ENCODE assay signal across 1 cellular context in the genomic region with DNA sequence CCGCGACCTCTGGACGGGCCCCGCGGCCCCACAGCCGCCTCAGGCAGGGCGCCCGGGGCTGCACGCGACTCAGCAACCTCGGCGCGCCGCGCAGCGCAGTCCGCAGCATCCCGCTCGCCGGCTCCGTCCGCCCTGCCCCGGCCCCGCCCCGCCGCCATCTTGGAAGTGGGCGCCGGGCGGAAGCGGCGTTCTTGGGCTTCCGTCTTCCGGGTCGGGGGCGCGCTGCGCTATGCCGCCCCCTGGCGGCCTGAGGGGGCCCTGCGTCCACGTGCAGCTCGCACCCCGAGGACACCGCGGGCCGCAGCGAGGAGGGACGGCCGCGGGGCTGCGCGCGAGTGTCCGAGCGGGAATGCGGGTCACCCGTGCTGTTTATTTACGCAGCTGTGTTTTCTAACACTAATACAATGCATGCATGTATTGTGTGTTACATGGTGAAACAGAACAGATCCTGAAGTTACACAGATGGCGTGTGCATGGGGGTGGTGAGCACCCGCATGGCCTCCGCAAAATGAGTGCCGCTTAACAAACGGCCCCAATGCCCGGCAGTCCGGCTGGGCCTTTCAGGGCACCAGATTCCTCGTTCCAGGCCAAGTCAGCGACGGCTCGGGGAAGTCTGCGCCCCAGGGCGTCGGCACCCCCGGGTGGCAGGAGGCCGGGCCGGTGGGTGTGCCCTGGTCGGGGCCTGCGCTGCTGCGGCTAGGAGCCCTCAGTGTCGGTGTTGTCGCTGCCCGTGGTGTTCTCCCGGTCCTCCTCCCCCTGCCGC.
A peak's percentile ranks its signal among the peaks of the same experiment; 100 is the strongest.
TF ChIP-seq lines count a peak whose summit lies in the region.

A gene (minus strand): TSS at position 139 of the 763 bp plus-strand sequence. CDS start 30 bp downstream, at position 109.

TF ChIP-seq in HepG2, 621 proteins besides CTCF, POLR2A, EP300 and RAD21 (continued from another document and continues in another):
- no peak for TF ChIP-seq SNAI1 (CRISPR knock-in tag; IDR thresholded peaks at IDR 0.05; ENCODE audit: borderline replicate concordance)
- peak; percentile 29; the same call in 1 of the 2 replicates for TF ChIP-seq ZSCAN20 (CRISPR knock-in tag; IDR thresholded peaks at IDR 0.05; ENCODE audit: borderline replicate concordance)
- no peak for TF ChIP-seq SUZ12 (IDR thresholded peaks at IDR 0.05; ENCODE audit: low read depth, low read length)
- peak; percentile 95 for TF ChIP-seq ZNF607 (CRISPR knock-in tag; IDR thresholded peaks at IDR 0.05; ENCODE audit: borderline replicate concordance)
- TF ChIP-seq, protein P1, sequence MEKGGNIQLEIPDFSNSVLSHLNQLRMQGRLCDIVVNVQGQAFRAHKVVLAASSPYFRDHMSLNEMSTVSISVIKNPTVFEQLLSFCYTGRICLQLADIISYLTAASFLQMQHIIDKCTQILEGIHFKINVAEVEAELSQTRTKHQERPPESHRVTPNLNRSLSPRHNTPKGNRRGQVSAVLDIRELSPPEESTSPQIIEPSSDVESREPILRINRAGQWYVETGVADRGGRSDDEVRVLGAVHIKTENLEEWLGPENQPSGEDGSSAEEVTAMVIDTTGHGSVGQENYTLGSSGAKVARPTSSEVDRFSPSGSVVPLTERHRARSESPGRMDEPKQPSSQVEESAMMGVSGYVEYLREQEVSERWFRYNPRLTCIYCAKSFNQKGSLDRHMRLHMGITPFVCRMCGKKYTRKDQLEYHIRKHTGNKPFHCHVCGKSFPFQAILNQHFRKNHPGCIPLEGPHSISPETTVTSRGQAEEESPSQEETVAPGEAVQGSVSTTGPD (CRISPR knock-in tag; IDR thresholded peaks at IDR 0.05), result no peak
- no peak for TF ChIP-seq ZNF549 (CRISPR knock-in tag; IDR thresholded peaks at IDR 0.05)
- TF ChIP-seq HNRNPH1 (optimal IDR thresholded peaks at IDR 0.05; ENCODE audit: low read depth, low read length), result no peak
- TF ChIP-seq SP2 (CRISPR knock-in tag; IDR thresholded peaks at IDR 0.05), result peak; percentile 71
- TF ChIP-seq SRSF1 (optimal IDR thresholded peaks at IDR 0.05; ENCODE audit: low read depth, low read length), result no peak
- TF ChIP-seq ZIK1 (CRISPR knock-in tag; IDR thresholded peaks at IDR 0.05; ENCODE audit: borderline replicate concordance, low read depth), result 0 out of 2 replicates have a peak, but pooled peaks have one; percentile 34
- no peak for TF ChIP-seq ZNF432 (CRISPR knock-in tag; IDR thresholded peaks at IDR 0.05; ENCODE audit: borderline replicate concordance)
- peak; percentile 52; the same call in 1 of the 2 replicates for TF ChIP-seq RXRB (CRISPR knock-in tag; IDR thresholded peaks at IDR 0.05; ENCODE audit: borderline replicate concordance)
- peak; percentile 74 for TF ChIP-seq RXRA (CRISPR knock-in tag; IDR thresholded peaks at IDR 0.05)
- TF ChIP-seq ZBTB3 (CRISPR knock-in tag; IDR thresholded peaks at IDR 0.05; ENCODE audit: borderline replicate concordance, low read depth), result no peak
- TF ChIP-seq ZNF768 (CRISPR knock-in tag; IDR thresholded peaks at IDR 0.05), result peak; percentile 70; the same call in 1 of the 2 replicates
- TF ChIP-seq ZNF230 (CRISPR knock-in tag; IDR thresholded peaks at IDR 0.05), result peak; percentile 74; the same call in 1 of the 2 replicates
- TF ChIP-seq, protein P2, sequence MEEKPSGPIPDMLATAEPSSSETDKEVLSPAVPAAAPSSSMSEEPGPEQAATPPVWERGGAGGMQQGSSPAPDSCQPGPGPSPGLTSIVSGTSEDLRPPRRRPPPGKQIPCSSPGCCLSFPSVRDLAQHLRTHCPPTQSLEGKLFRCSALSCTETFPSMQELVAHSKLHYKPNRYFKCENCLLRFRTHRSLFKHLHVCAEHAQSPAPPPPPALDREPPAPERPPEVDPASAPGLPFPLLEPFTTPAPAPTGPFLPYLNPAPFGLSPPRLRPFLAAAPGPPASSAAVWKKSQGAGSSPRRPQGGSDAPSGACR (CRISPR knock-in tag; IDR thresholded peaks at IDR 0.05), result peak; percentile 92; the same call in 1 of the 2 replicates
- no peak for TF ChIP-seq SOX6 (IDR thresholded peaks at IDR 0.05)
- TF ChIP-seq SOX6 (CRISPR knock-in tag; IDR thresholded peaks at IDR 0.05), result no peak
- TF ChIP-seq, protein P3, sequence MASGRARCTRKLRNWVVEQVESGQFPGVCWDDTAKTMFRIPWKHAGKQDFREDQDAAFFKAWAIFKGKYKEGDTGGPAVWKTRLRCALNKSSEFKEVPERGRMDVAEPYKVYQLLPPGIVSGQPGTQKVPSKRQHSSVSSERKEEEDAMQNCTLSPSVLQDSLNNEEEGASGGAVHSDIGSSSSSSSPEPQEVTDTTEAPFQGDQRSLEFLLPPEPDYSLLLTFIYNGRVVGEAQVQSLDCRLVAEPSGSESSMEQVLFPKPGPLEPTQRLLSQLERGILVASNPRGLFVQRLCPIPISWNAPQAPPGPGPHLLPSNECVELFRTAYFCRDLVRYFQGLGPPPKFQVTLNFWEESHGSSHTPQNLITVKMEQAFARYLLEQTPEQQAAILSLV (CRISPR knock-in tag; IDR thresholded peaks at IDR 0.05; ENCODE audit: borderline replicate concordance), result peak; percentile 83; the same call in 1 of the 2 replicates
- TF ChIP-seq ATF7-NPFF (CRISPR knock-in tag; IDR thresholded peaks at IDR 0.05; ENCODE audit: low read depth), result peak; percentile 96
- TF ChIP-seq, protein P4, sequence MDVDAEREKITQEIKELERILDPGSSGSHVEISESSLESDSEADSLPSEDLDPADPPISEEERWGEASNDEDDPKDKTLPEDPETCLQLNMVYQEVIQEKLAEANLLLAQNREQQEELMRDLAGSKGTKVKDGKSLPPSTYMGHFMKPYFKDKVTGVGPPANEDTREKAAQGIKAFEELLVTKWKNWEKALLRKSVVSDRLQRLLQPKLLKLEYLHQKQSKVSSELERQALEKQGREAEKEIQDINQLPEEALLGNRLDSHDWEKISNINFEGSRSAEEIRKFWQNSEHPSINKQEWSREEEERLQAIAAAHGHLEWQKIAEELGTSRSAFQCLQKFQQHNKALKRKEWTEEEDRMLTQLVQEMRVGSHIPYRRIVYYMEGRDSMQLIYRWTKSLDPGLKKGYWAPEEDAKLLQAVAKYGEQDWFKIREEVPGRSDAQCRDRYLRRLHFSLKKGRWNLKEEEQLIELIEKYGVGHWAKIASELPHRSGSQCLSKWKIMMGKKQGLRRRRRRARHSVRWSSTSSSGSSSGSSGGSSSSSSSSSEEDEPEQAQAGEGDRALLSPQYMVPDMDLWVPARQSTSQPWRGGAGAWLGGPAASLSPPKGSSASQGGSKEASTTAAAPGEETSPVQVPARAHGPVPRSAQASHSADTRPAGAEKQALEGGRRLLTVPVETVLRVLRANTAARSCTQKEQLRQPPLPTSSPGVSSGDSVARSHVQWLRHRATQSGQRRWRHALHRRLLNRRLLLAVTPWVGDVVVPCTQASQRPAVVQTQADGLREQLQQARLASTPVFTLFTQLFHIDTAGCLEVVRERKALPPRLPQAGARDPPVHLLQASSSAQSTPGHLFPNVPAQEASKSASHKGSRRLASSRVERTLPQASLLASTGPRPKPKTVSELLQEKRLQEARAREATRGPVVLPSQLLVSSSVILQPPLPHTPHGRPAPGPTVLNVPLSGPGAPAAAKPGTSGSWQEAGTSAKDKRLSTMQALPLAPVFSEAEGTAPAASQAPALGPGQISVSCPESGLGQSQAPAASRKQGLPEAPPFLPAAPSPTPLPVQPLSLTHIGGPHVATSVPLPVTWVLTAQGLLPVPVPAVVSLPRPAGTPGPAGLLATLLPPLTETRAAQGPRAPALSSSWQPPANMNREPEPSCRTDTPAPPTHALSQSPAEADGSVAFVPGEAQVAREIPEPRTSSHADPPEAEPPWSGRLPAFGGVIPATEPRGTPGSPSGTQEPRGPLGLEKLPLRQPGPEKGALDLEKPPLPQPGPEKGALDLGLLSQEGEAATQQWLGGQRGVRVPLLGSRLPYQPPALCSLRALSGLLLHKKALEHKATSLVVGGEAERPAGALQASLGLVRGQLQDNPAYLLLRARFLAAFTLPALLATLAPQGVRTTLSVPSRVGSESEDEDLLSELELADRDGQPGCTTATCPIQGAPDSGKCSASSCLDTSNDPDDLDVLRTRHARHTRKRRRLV (CRISPR knock-in tag; IDR thresholded peaks at IDR 0.05), result no peak
- no peak for TF ChIP-seq ZNF333 (CRISPR knock-in tag; IDR thresholded peaks at IDR 0.05; ENCODE audit: borderline replicate concordance)
- TF ChIP-seq, protein P5, sequence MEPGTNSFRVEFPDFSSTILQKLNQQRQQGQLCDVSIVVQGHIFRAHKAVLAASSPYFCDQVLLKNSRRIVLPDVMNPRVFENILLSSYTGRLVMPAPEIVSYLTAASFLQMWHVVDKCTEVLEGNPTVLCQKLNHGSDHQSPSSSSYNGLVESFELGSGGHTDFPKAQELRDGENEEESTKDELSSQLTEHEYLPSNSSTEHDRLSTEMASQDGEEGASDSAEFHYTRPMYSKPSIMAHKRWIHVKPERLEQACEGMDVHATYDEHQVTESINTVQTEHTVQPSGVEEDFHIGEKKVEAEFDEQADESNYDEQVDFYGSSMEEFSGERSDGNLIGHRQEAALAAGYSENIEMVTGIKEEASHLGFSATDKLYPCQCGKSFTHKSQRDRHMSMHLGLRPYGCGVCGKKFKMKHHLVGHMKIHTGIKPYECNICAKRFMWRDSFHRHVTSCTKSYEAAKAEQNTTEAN (CRISPR knock-in tag; conservative IDR thresholded peaks at IDR 0.05), result peak; percentile 85
- no peak for TF ChIP-seq TP53 (CRISPR knock-in tag; conservative IDR thresholded peaks at IDR 0.05)
- TF ChIP-seq, protein P6, sequence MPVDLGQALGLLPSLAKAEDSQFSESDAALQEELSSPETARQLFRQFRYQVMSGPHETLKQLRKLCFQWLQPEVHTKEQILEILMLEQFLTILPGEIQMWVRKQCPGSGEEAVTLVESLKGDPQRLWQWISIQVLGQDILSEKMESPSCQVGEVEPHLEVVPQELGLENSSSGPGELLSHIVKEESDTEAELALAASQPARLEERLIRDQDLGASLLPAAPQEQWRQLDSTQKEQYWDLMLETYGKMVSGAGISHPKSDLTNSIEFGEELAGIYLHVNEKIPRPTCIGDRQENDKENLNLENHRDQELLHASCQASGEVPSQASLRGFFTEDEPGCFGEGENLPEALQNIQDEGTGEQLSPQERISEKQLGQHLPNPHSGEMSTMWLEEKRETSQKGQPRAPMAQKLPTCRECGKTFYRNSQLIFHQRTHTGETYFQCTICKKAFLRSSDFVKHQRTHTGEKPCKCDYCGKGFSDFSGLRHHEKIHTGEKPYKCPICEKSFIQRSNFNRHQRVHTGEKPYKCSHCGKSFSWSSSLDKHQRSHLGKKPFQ (CRISPR knock-in tag; IDR thresholded peaks at IDR 0.05; ENCODE audit: insufficient replicate concordance), result peak; percentile 56
- TF ChIP-seq RFXAP (CRISPR knock-in tag; IDR thresholded peaks at IDR 0.05; ENCODE audit: borderline replicate concordance), result peak; percentile 89; the same call in 1 of the 2 replicates
- TF ChIP-seq, protein P7, sequence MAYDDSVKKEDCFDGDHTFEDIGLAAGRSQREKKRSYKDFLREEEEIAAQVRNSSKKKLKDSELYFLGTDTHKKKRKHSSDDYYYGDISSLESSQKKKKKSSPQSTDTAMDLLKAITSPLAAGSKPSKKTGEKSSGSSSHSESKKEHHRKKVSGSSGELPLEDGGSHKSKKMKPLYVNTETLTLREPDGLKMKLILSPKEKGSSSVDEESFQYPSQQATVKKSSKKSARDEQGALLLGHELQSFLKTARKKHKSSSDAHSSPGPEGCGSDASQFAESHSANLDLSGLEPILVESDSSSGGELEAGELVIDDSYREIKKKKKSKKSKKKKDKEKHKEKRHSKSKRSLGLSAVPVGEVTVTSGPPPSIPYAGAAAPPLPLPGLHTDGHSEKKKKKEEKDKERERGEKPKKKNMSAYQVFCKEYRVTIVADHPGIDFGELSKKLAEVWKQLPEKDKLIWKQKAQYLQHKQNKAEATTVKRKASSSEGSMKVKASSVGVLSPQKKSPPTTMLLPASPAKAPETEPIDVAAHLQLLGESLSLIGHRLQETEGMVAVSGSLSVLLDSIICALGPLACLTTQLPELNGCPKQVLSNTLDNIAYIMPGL (CRISPR knock-in tag; IDR thresholded peaks at IDR 0.05; ENCODE audit: borderline replicate concordance in 1 of 2, low read depth in 1 of 2), result peak; percentile 85 to 90
- TF ChIP-seq NFKBIZ (CRISPR knock-in tag; IDR thresholded peaks at IDR 0.05), result no peak; the same call in 1 of the 2 replicates
- no peak for TF ChIP-seq ZNF510 (CRISPR knock-in tag; IDR thresholded peaks at IDR 0.05; ENCODE audit: low read depth)
- no peak for TF ChIP-seq FIP1L1 (IDR thresholded peaks at IDR 0.05; ENCODE audit: borderline replicate concordance, insufficient read depth, low read depth, low read length)
- TF ChIP-seq SP4 (CRISPR knock-in tag; IDR thresholded peaks at IDR 0.05), result peak; percentile 84
- TF ChIP-seq ZNF747 (CRISPR knock-in tag; IDR thresholded peaks at IDR 0.05; ENCODE audit: borderline replicate concordance), result peak; percentile 82
- TF ChIP-seq PITX1 (CRISPR knock-in tag; IDR thresholded peaks at IDR 0.05), result no peak
- TF ChIP-seq NFKB2 (CRISPR knock-in tag; IDR thresholded peaks at IDR 0.05; ENCODE audit: borderline replicate concordance), result peak; percentile 79; the same call in 1 of the 2 replicates
- TF ChIP-seq, protein P8, sequence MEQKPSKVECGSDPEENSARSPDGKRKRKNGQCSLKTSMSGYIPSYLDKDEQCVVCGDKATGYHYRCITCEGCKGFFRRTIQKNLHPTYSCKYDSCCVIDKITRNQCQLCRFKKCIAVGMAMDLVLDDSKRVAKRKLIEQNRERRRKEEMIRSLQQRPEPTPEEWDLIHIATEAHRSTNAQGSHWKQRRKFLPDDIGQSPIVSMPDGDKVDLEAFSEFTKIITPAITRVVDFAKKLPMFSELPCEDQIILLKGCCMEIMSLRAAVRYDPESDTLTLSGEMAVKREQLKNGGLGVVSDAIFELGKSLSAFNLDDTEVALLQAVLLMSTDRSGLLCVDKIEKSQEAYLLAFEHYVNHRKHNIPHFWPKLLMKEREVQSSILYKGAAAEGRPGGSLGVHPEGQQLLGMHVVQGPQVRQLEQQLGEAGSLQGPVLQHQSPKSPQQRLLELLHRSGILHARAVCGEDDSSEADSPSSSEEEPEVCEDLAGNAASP (CRISPR knock-in tag; IDR thresholded peaks at IDR 0.05; ENCODE audit: borderline replicate concordance), result peak; percentile 66; the same call in 1 of the 2 replicates
- TF ChIP-seq, protein P9, sequence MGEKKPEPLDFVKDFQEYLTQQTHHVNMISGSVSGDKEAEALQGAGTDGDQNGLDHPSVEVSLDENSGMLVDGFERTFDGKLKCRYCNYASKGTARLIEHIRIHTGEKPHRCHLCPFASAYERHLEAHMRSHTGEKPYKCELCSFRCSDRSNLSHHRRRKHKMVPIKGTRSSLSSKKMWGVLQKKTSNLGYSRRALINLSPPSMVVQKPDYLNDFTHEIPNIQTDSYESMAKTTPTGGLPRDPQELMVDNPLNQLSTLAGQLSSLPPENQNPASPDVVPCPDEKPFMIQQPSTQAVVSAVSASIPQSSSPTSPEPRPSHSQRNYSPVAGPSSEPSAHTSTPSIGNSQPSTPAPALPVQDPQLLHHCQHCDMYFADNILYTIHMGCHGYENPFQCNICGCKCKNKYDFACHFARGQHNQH (CRISPR knock-in tag; IDR thresholded peaks at IDR 0.05), result peak; percentile 63; the same call in 1 of the 2 replicates
- no peak for TF ChIP-seq ZNF781 (CRISPR knock-in tag; IDR thresholded peaks at IDR 0.05; ENCODE audit: borderline replicate concordance, not compliant biosample characterization)
- TF ChIP-seq CBX2 (IDR thresholded peaks at IDR 0.05; ENCODE audit: low read depth, low read length), result no peak
- no peak for TF ChIP-seq CBX2 (CRISPR knock-in tag; IDR thresholded peaks at IDR 0.05; ENCODE audit: low read depth)
